In genomic region chr4:90292438-90292837, GRCh38 we compare ENCODE assay signal across 36 cellular contexts.
"Had no signal": no experiment of that assay in that cellular context is flagged by ENCODE, and none has a peak within 500 bp of the region (broad histone marks: within the 10 kb centered on the region; RNA-seq: fewer than 3 reads in every experiment).

No MANE protein-coding gene starts in this region.

- H3K4me3 ChIP-seq: ascending aorta, cardiac muscle cell had no signal

- H3K27ac Mint-ChIP-seq: activated B cell treated with CpG ODN at 0.5 μM for 24 hours; activated CD4-positive, alpha-beta memory T cell treated with anti-CD3 and anti-CD28 coated beads for 36 hours; activated CD4-positive, alpha-beta T cell treated with anti-CD3 and anti-CD28 coated beads, Interleukin-2, amount 10 ng/mL, durations not matched to agents 24 days and 14 days; activated CD8-positive, alpha-beta T cell treated with anti-CD3 and anti-CD28 coated beads for 36 hours; activated naive CD4-positive, alpha-beta T cell treated with anti-CD3 and anti-CD28 coated beads for 36 hours; activated naive CD4-positive, alpha-beta T cell treated with anti-CD3 and anti-CD28 coated beads, Interleukin-2, amount 50 U/mL, for 24 hours; activated naive CD8-positive, alpha-beta T cell; activated naive CD8-positive, alpha-beta T cell treated with anti-CD3 and anti-CD28 coated beads, Interleukin-2, amount 10 ng/mL, durations not matched to agents 7 days and 5 days; activated naive CD8-positive, alpha-beta T cell treated with anti-CD3 and anti-CD28 coated beads, Interleukin-2, amount 50 U/mL, for 24 hours; activated T-cell treated with anti-CD3 and anti-CD28 coated beads, Interleukin-2, amount 50 U/mL, for 72 hours; activated T-helper 1 cell treated with anti-CD3 and anti-CD28 coated beads, Interleukin-12 subunit alpha, Interleukin-12 subunit beta, Interleukin-2, Interleukin-4 antibody, amounts not matched to agents 30 ng/mL and 10 ng/mL and 1 ng/mL, durations not matched to agents 14 hours and 24 hours and 36 hours; activated T-helper 17 cell treated with anti-CD3 and anti-CD28 coated beads, Interleukin-2, amount 50 U/mL, for 72 hours; T-helper 1 cell treated with Interleukin-12 subunit alpha and Interleukin-12 subunit beta and Interleukin-4 antibody, amounts not matched to agents 30 μg/mL and 1 μg/mL, for 36 hours; T-helper 2 cell treated with Interferon-gamma antibody and Interleukin-4, amounts not matched to agents 5 μg/mL and 100 μg/mL, for 36 hours had no signal

- H3K27me3 Mint-ChIP-seq: activated B cell treated with CpG ODN at 0.5 μM for 24 hours; activated CD4-positive, alpha-beta memory T cell treated with anti-CD3 and anti-CD28 coated beads for 36 hours; activated CD4-positive, alpha-beta T cell treated with anti-CD3 and anti-CD28 coated beads, Interleukin-2, amount 10 ng/mL, durations not matched to agents 24 days and 14 days; activated CD8-positive, alpha-beta T cell treated with anti-CD3 and anti-CD28 coated beads for 36 hours; activated naive CD4-positive, alpha-beta T cell treated with anti-CD3 and anti-CD28 coated beads, Interleukin-2, amount 50 U/mL, for 24 hours; activated naive CD8-positive, alpha-beta T cell; activated naive CD8-positive, alpha-beta T cell treated with anti-CD3 and anti-CD28 coated beads, Interleukin-2, amount 50 U/mL, for 24 hours; activated T-helper 17 cell treated with anti-CD3 and anti-CD28 coated beads, Interleukin-2, amount 50 U/mL, for 72 hours; brain; central memory CD8-positive, alpha-beta T cell had no signal

- H3K36me3 ChIP-seq: ascending aorta, cardiac muscle cell had no signal

- FAIRE-seq: bronchial epithelial cell had no signal

- H3K27ac ChIP-seq: ascending aorta, cardiac muscle cell, VCaP had no signal

- DNase-seq: activated B cell treated with CpG ODN at 0.5 μM for 24 hours; activated CD4-positive, alpha-beta memory T cell treated with anti-CD3 and anti-CD28 coated beads for 36 hours; activated CD4-positive, alpha-beta T cell treated with anti-CD3 and anti-CD28 coated beads for 4 hours; activated CD4-positive, alpha-beta T cell treated with anti-CD3 and anti-CD28 coated beads, Interleukin-2, amount 10 ng/mL, durations not matched to agents 24 days and 14 days; activated CD4-positive, alpha-beta T cell treated with anti-CD3 and anti-CD28 coated beads, Interleukin-2, amount 50 U/mL, for 1 hour; activated CD4-positive, alpha-beta T cell treated with anti-CD3 and anti-CD28 coated beads, Interleukin-2, amount 50 U/mL, for 4 hours; activated CD4-positive, CD25-positive, alpha-beta regulatory T cell treated with anti-CD3 and anti-CD28 coated beads, Interleukin-2, amount 50 U/mL, for 72 hours; activated CD8-positive, alpha-beta memory T cell treated with anti-CD3 and anti-CD28 coated beads, Interleukin-2, amount 50 U/mL, for 4 hours; activated CD8-positive, alpha-beta T cell treated with anti-CD3 and anti-CD28 coated beads for 36 hours; activated effector memory CD4-positive, alpha-beta T cell treated with anti-CD3 and anti-CD28 coated beads, Interleukin-2, amount 50 U/mL, for 16 hours; activated gamma-delta T cell treated with Interleukin-2 at 50 U/mL for 16 hours; activated naive CD4-positive, alpha-beta T cell; activated naive CD4-positive, alpha-beta T cell treated with anti-CD3 and anti-CD28 coated beads for 36 hours; activated naive CD8-positive, alpha-beta T cell treated with anti-CD3 and anti-CD28 coated beads, Interleukin-2, amount 10 ng/mL, durations not matched to agents 7 days and 5 days; activated naive CD8-positive, alpha-beta T cell treated with anti-CD3 and anti-CD28 coated beads, Interleukin-2, amount 50 U/mL, for 24 hours; activated T-cell treated with anti-CD3 and anti-CD28 coated beads for 4 hours; activated T-cell treated with anti-CD3 and anti-CD28 coated beads, Interleukin-2, amount 50 U/mL, for 1 hour; activated T-cell treated with anti-CD3 and anti-CD28 coated beads, Interleukin-2, amount 50 U/mL, for 4 hours; activated T-cell treated with anti-CD3 and anti-CD28 coated beads, Interleukin-2, amount 50 U/mL, for 72 hours; amygdala; anterior cingulate cortex; cerebellar nuclear complex; T-helper 2 cell; T-helper 9 cell had no signal

- ATAC-seq: activated CD8-positive, alpha-beta T cell treated with anti-CD3 and anti-CD28 coated beads for 36 hours; activated naive CD8-positive, alpha-beta T cell treated with anti-CD3 and anti-CD28 coated beads, Interleukin-2, amount 50 U/mL, for 24 hours; activated T-cell treated with anti-CD3 and anti-CD28 coated beads, Interleukin-2, amount 50 U/mL, for 4 hours; activated T-cell treated with anti-CD3 and anti-CD28 coated beads, Interleukin-2, amount 50 U/mL, for 72 hours; activated T-helper 17 cell treated with anti-CD3 and anti-CD28 coated beads, Interleukin-2, amount 50 U/mL, for 72 hours had no signal

- H3K9me3 Mint-ChIP-seq: activated B cell treated with CpG ODN at 0.5 μM for 24 hours; activated CD4-positive, alpha-beta memory T cell treated with anti-CD3 and anti-CD28 coated beads for 36 hours; activated CD4-positive, alpha-beta T cell treated with anti-CD3 and anti-CD28 coated beads, Interleukin-2, amount 10 ng/mL, durations not matched to agents 24 days and 14 days; activated CD8-positive, alpha-beta T cell treated with anti-CD3 and anti-CD28 coated beads for 36 hours; activated naive CD4-positive, alpha-beta T cell treated with anti-CD3 and anti-CD28 coated beads for 36 hours; activated naive CD4-positive, alpha-beta T cell treated with anti-CD3 and anti-CD28 coated beads, Interleukin-2, amount 50 U/mL, for 24 hours; activated naive CD8-positive, alpha-beta T cell treated with anti-CD3 and anti-CD28 coated beads, Interleukin-2, amount 10 ng/mL, durations not matched to agents 7 days and 5 days; activated naive CD8-positive, alpha-beta T cell treated with anti-CD3 and anti-CD28 coated beads, Interleukin-2, amount 50 U/mL, for 24 hours; activated T-cell treated with anti-CD3 and anti-CD28 coated beads, Interleukin-2, amount 50 U/mL, for 4 hours; activated T-cell treated with anti-CD3 and anti-CD28 coated beads, Interleukin-2, amount 50 U/mL, for 72 hours; activated T-helper 1 cell treated with anti-CD3 and anti-CD28 coated beads, Interleukin-12 subunit alpha, Interleukin-12 subunit beta, Interleukin-2, Interleukin-4 antibody, amounts not matched to agents 30 ng/mL and 10 ng/mL and 1 ng/mL, durations not matched to agents 14 hours and 24 hours and 36 hours; activated T-helper 17 cell treated with anti-CD3 and anti-CD28 coated beads, Interleukin-2, amount 50 U/mL, for 72 hours; central memory CD8-positive, alpha-beta T cell; T-helper 1 cell treated with Interleukin-12 subunit alpha and Interleukin-12 subunit beta and Interleukin-4 antibody, amounts not matched to agents 30 μg/mL and 1 μg/mL, for 36 hours; T-helper 2 cell treated with Interferon-gamma antibody and Interleukin-4, amounts not matched to agents 5 μg/mL and 100 μg/mL, for 36 hours had no signal

- H3K4me1 ChIP-seq: ascending aorta had no signal

- H3K27me3 ChIP-seq: ascending aorta, cardiac muscle cell had no signal

- H3K9me3 ChIP-seq: ascending aorta had no signal

- H3K4me1 Mint-ChIP-seq: activated B cell treated with CpG ODN at 0.5 μM for 24 hours; activated CD4-positive, alpha-beta T cell treated with anti-CD3 and anti-CD28 coated beads, Interleukin-2, amount 10 ng/mL, durations not matched to agents 24 days and 14 days; activated naive CD4-positive, alpha-beta T cell treated with anti-CD3 and anti-CD28 coated beads, Interleukin-2, amount 50 U/mL, for 24 hours; activated naive CD8-positive, alpha-beta T cell treated with anti-CD3 and anti-CD28 coated beads, Interleukin-2, amount 10 ng/mL, durations not matched to agents 7 days and 5 days; activated naive CD8-positive, alpha-beta T cell treated with anti-CD3 and anti-CD28 coated beads, Interleukin-2, amount 50 U/mL, for 24 hours; activated T-helper 17 cell treated with anti-CD3 and anti-CD28 coated beads, Interleukin-2, amount 50 U/mL, for 72 hours; central memory CD8-positive, alpha-beta T cell had no signal

- H3K4me3 Mint-ChIP-seq: activated B cell treated with CpG ODN at 0.5 μM for 24 hours; activated CD4-positive, alpha-beta memory T cell treated with anti-CD3 and anti-CD28 coated beads for 36 hours; activated CD4-positive, alpha-beta T cell treated with anti-CD3 and anti-CD28 coated beads, Interleukin-2, amount 10 ng/mL, durations not matched to agents 24 days and 14 days; activated CD8-positive, alpha-beta T cell treated with anti-CD3 and anti-CD28 coated beads for 36 hours; activated naive CD4-positive, alpha-beta T cell treated with anti-CD3 and anti-CD28 coated beads for 36 hours; activated naive CD4-positive, alpha-beta T cell treated with anti-CD3 and anti-CD28 coated beads, Interleukin-2, amount 50 U/mL, for 24 hours; activated naive CD8-positive, alpha-beta T cell; activated naive CD8-positive, alpha-beta T cell treated with anti-CD3 and anti-CD28 coated beads, Interleukin-2, amount 10 ng/mL, durations not matched to agents 7 days and 5 days; activated naive CD8-positive, alpha-beta T cell treated with anti-CD3 and anti-CD28 coated beads, Interleukin-2, amount 50 U/mL, for 24 hours; activated T-cell treated with anti-CD3 and anti-CD28 coated beads, Interleukin-2, amount 50 U/mL, for 4 hours; activated T-cell treated with anti-CD3 and anti-CD28 coated beads, Interleukin-2, amount 50 U/mL, for 72 hours; activated T-helper 1 cell treated with anti-CD3 and anti-CD28 coated beads, Interleukin-12 subunit alpha, Interleukin-12 subunit beta, Interleukin-2, Interleukin-4 antibody, amounts not matched to agents 30 ng/mL and 10 ng/mL and 1 ng/mL, durations not matched to agents 14 hours and 24 hours and 36 hours; activated T-helper 17 cell treated with anti-CD3 and anti-CD28 coated beads, Interleukin-2, amount 50 U/mL, for 72 hours; brain; central memory CD8-positive, alpha-beta T cell; T-helper 1 cell treated with Interleukin-12 subunit alpha and Interleukin-12 subunit beta and Interleukin-4 antibody, amounts not matched to agents 30 μg/mL and 1 μg/mL, for 36 hours; T-helper 2 cell treated with Interferon-gamma antibody and Interleukin-4, amounts not matched to agents 5 μg/mL and 100 μg/mL, for 36 hours had no signal
